Comparison of ENCODE assay signal across 8 cellular contexts in the genomic region with DNA sequence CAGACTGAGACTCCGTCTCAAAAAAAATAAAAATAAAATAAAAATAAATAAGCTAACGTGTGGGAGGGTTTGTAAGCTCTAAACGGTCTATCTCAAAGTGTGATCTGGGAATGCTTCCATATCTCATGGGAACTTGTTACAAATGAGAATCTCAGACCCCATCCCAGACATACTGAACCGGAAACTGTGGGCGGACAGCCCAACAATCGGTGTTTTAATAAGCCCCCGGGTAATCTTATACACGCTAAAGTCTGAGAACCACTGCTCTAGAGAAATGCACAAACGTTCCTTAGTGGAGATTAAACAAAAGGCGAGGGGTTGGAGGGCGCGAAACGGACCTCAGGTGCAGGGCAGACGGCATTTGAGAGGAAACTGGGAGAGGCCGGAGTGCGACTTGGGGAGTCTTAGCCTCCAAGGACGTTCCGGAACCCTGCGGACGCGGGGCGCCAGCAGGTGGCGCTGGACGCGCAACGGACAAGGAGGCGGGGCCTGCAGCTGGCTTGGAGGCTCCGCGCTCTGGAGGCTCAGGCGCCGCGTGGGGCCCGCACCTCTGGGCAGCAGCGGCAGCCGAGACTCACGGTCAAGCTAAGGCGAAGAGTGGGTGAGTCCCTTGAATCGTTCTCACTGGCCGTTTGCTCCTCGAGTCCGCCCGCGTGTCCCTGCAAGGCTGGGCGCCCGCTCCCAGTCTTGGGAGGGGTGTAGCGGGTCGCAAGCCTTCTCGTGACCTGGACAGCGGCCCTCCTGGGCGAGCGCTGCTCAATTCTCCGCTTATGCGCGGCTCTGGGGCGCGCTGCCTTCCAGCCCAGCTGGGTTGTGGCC. TPM values are rescaled to one million over a fixed set of nuclear protein-coding genes. Genes with fewer than 3 reads are reported as not detected.
DNase-seq lines count a peak whose midpoint lies in the region; ATAC-seq, FAIRE-seq and TF ChIP-seq lines count a peak whose summit lies in the region.
"Not testable (repeated sequence)": the region's sequence is repeated elsewhere in the genome, so short reads cannot be mapped to it uniquely, and the experiment has no call there.

STEAP1 (plus strand) TSS at position 527 of the 819 bp plus-strand sequence. CDS start 5,320 bp downstream, outside the sequence.

- H3K4me3 ChIP-seq in A549 (peak within 1 kb of the TSS; percentile 53), iPS-15b (ENCODE audit: low read depth, low read length) (peak within 1 kb of the TSS; percentile 71), gastrocnemius medialis (peak within 1 kb of the TSS; percentile 52 to 69 (median 64))

- BruUV-seq in MCF 10A (replicated peaks; lab: Mats Ljungman, UMichigan) = not testable (repeated sequence)

- peak; percentile 66 to 82 for TF ChIP-seq RAD21 in A549 (conservative IDR thresholded peaks at IDR 0.05 in 1 of 2, IDR thresholded peaks at IDR 0.05 in 1 of 2)

- peak within 1 kb of the TSS; percentile 79 to 94 for H3K27ac ChIP-seq in A549
- H3K27ac ChIP-seq in VCaP = peak within 1 kb of the TSS; percentile 98
- H3K27ac ChIP-seq in gastrocnemius medialis = peak within 1 kb of the TSS; percentile 43 to 52 (median 50)

- H3K9ac ChIP-seq in iPS-15b (ENCODE audit: low read depth, low read length) = peak within 1 kb of the TSS; percentile 49

- TF ChIP-seq EP300 in A549 (IDR thresholded peaks at IDR 0.05) = not testable (repeated sequence)

- not testable (repeated sequence) for H3K4me1 Mint-ChIP-seq in MCF 10A (ENCODE audit: insufficient read depth, unreplicated experiment)

- DNase-seq in A549 (ENCODE audit: low read depth in 1 of 2, low spot score in 1 of 2) (peak; percentile 67 to 94), NCI-H2107 treated with DMSO at 0.1 percent for 48 hours (lab: John Stamatoyannopoulos, UW; ENCODE audit: unreplicated experiment) (peak; percentile 18), MCF 10A (ENCODE audit: unreplicated experiment) (peak; percentile 90), gastrocnemius medialis (peak; percentile 67 to 82)

- peak within 1 kb of the TSS; percentile 84 for H3K4me2 ChIP-seq in A549

- CTCF ChIA-PET in A549 (lab: Yijun Ruan, JAX) (interaction anchor here (0.6 to 4.9 kb wide), 42 partner anchors 11 to 280 kb away, joined by 3 to 38 read pairs (median 6); partner anchors contain the start of genes FAM237B, GTPBP10 and STEAP2), MCF 10A (lab: Yijun Ruan, JAX) (interaction anchor here (0.6 to 3.4 kb wide), 32 partner anchors 12 to 722 kb away, joined by 3 to 58 read pairs (median 4); partner anchors contain the start of gene STEAP2)

- not testable (repeated sequence) for H3K4me1 ChIP-seq in A549; iPS-15b (ENCODE audit: control insufficient read depth, insufficient read depth, low read length); gastrocnemius medialis

- intact Hi-C loops in MCF 10A (cut with micrococcal nuclease) = loop anchor here (1.0 kb wide), 3 partner anchors 57 to 144 kb away; partner anchors contain the start of gene STEAP2
- intact Hi-C loops in gastrocnemius medialis (cut with DNase I; ENCODE audit: low total_unique reads) = loop anchor here (2.0 to 5.0 kb wide), 2 partner anchors 108 to 273 kb away; no protein-coding TSS in a partner anchor

- H3K27ac Mint-ChIP-seq in MCF 10A (ENCODE audit: low read depth, unreplicated experiment) = not testable (repeated sequence)

- H3K36me3 Mint-ChIP-seq in MCF 10A (ENCODE audit: insufficient read depth, unreplicated experiment) = not testable (repeated sequence)

- 18% methylated on average over 23 of the region's 56 CpGs for WGBS in A549 (ENCODE audit: missing lambda C conversion rate)

- not testable (repeated sequence) for H3K9me3 Mint-ChIP-seq in MCF 10A (ENCODE audit: unreplicated experiment)

- not testable (repeated sequence) for H3K27me3 ChIP-seq in iPS-15b (ENCODE audit: control insufficient read depth, insufficient read depth, low read length); gastrocnemius medialis

- peaks cover 11% of the 10 kb centered on the region for H3K27me3 Mint-ChIP-seq in MCF 10A (ENCODE audit: insufficient read depth, unreplicated experiment)

- FAIRE-seq in A549 (lab: Jason Lieb, UNC) = not testable (repeated sequence)

- in situ Hi-C loops in gastrocnemius medialis (cut with MboI; ENCODE audit: low sequenced_read_pairs in 4 of 4) = loop anchor here in 3 of 4 donors (5.0 to 25.0 kb wide), 3 partner anchors 108 to 283 kb away; no protein-coding TSS in a partner anchor

- POLR2A ChIA-PET in A549 (lab: Yijun Ruan, JAX) (interaction anchor here (1.3 kb wide), 2 partner anchors 26 to 57 kb away, joined by 5 to 20 read pairs; partner anchors contain the start of gene STEAP2), MCF 10A (lab: Yijun Ruan, JAX) (interaction anchor here (1.2 kb wide), 1 partner anchor 57 kb away, joined by 3 read pairs; the partner anchor contains the start of gene STEAP2)

- peak within 1 kb of the TSS; percentile 75 for H3K4me3 Mint-ChIP-seq in MCF 10A (ENCODE audit: unreplicated experiment)

- peak; percentile 95 to 99 for ATAC-seq in A549
- ATAC-seq in GM18861 (IDR thresholded peaks at IDR 0.05; ENCODE audit: unreplicated experiment) = peak; percentile 97
- ATAC-seq in HG03060 (IDR thresholded peaks at IDR 0.05; ENCODE audit: low read depth, unreplicated experiment) = peak; percentile 81
- peak; percentile 96 to 98 for ATAC-seq in gastrocnemius medialis

- H3K9me3 ChIP-seq in A549; iPS-15b (ENCODE audit: control insufficient read depth, insufficient read depth, low read length); gastrocnemius medialis: not testable (repeated sequence)

- TF ChIP-seq POLR2A in A549 (IDR thresholded peaks at IDR 0.05; ENCODE audit: low read length) = peak; percentile 75
- not testable (repeated sequence) for TF ChIP-seq POLR2A in gastrocnemius medialis (IDR thresholded peaks at IDR 0.05)

- H3K36me3 ChIP-seq in iPS-15b (ENCODE audit: control insufficient read depth, insufficient read depth, low read length); gastrocnemius medialis: not testable (repeated sequence)

- peak; percentile 89 for TF ChIP-seq CTCF in A549 (IDR thresholded peaks at IDR 0.05)
- peak; percentile 91 for TF ChIP-seq CTCF in VCaP (conservative IDR thresholded peaks at IDR 0.05)
- TF ChIP-seq CTCF in MCF 10A (IDR thresholded peaks at IDR 0.05; ENCODE audit: unreplicated experiment) = peak; percentile 83
- peak; percentile 53 to 91 (median 81) for TF ChIP-seq CTCF in gastrocnemius medialis (IDR thresholded peaks at IDR 0.05 in 4 of 5, conservative IDR thresholded peaks at IDR 0.05 in 1 of 5)

TF ChIP-seq in A549, 52 proteins besides CTCF, POLR2A, EP300 and RAD21 (continues in another document):
- TF ChIP-seq JUN (IDR thresholded peaks at IDR 0.05) = peak in 1 of 2 experiments; percentile 48; a peak in 1 of 5 replicates
- peak; percentile 82 for TF ChIP-seq MAX (IDR thresholded peaks at IDR 0.05)
- TF ChIP-seq RNF2 (IDR thresholded peaks at IDR 0.05; ENCODE audit: borderline replicate concordance, low read depth) = 0 out of 2 replicates have a peak, but pooled peaks have one; percentile 57
- TF ChIP-seq, protein P1, sequence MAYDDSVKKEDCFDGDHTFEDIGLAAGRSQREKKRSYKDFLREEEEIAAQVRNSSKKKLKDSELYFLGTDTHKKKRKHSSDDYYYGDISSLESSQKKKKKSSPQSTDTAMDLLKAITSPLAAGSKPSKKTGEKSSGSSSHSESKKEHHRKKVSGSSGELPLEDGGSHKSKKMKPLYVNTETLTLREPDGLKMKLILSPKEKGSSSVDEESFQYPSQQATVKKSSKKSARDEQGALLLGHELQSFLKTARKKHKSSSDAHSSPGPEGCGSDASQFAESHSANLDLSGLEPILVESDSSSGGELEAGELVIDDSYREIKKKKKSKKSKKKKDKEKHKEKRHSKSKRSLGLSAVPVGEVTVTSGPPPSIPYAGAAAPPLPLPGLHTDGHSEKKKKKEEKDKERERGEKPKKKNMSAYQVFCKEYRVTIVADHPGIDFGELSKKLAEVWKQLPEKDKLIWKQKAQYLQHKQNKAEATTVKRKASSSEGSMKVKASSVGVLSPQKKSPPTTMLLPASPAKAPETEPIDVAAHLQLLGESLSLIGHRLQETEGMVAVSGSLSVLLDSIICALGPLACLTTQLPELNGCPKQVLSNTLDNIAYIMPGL (CRISPR knock-in tag; IDR thresholded peaks at IDR 0.05; ENCODE audit: borderline replicate concordance) = 0 out of 2 replicates have a peak, but pooled peaks have one; percentile 32

RNA-seq across cellular contexts. Expression of gene STEAP1, which starts in this region (rescaled TPM):
- polyA plus RNA-seq in A549 (2011; rRNA removed) (76.2 and 81.3 TPM in 2 replicates), A549 (2017; fragmentation: RNase III; extraction: RNeasy Plus Mini Kit Qiagen cat#74134 plus additional on column Dnase treatment) (15.7 to 21.0 TPM (median 20.3 TPM) in 3 replicates)
- 7.8 and 10.3 TPM in 2 replicates for polyA plus RNA-seq in A549 (2012; cell fraction: cytosol; rRNA removed)
- polyA plus RNA-seq in A549 (2012; cell fraction: nucleus; rRNA removed) = 3.8 and 5.7 TPM in 2 replicates
- 8.3 and 9.6 TPM in 2 replicates for polyA minus RNA-seq in A549 (2011; rRNA and poly(A)+ RNA removed)
- total RNA-seq in MCF 10A (2022) (3.1 and 3.2 TPM in 2 replicates), gastrocnemius medialis (1 to 10 TPM in 2 of 4 donors, under 1 TPM in 2; 0.81 to 1.6 (median 0.98) TPM)

Comparison
In these comparisons a context has a peak if more than half of its experiments do, and no peak if none do; other contexts are left out.
1. Peak in every context shown above with its lines: DNase-seq, ATAC-seq, H3K4me3 ChIP-seq and H3K27ac ChIP-seq.
2. DNase-seq: peak in every context shown above with its lines; median percentile 90 in MCF 10A; 80 in A549; 74 in gastrocnemius medialis; 18 in NCI-H2107 treated with DMSO at 0.1 percent for 48 hours.